ENCODE assay signal across 34 cellular contexts in genomic region chr21:40605094-40605493, GRCh38.
"Had no signal": no experiment of that assay in that cellular context is flagged by ENCODE, and none has a peak within 500 bp of the region (broad histone marks: within the 10 kb centered on the region; RNA-seq: fewer than 3 reads in every experiment).

No MANE protein-coding gene starts in this region.

- DNase-seq: activated effector memory CD4-positive, alpha-beta T cell treated with anti-CD3 and anti-CD28 coated beads, Interleukin-2, amount 50 U/mL, for 16 hours; activated effector memory CD4-positive, alpha-beta T cell treated with Interleukin-2 at 50 U/mL for 16 hours; activated gamma-delta T cell; activated gamma-delta T cell treated with Interleukin-2 at 50 U/mL for 16 hours; activated naive CD4-positive, alpha-beta T cell; activated naive CD4-positive, alpha-beta T cell treated with anti-CD3 and anti-CD28 coated beads for 36 hours; activated naive CD4-positive, alpha-beta T cell treated with anti-CD3 and anti-CD28 coated beads, Interleukin-2, amount 10 ng/mL, durations not matched to agents 7 days and 5 days; activated naive CD4-positive, alpha-beta T cell treated with anti-CD3 and anti-CD28 coated beads, Interleukin-2, amount 50 U/mL, for 16 hours; activated naive CD4-positive, alpha-beta T cell treated with Interleukin-2 at 50 U/mL for 16 hours; activated naive CD8-positive, alpha-beta T cell treated with anti-CD3 and anti-CD28 coated beads for 36 hours; activated naive CD8-positive, alpha-beta T cell treated with anti-CD3 and anti-CD28 coated beads, Interleukin-2, amount 10 ng/mL, durations not matched to agents 7 days and 5 days; activated naive CD8-positive, alpha-beta T cell treated with anti-CD3 and anti-CD28 coated beads, Interleukin-2, amount 50 U/mL, for 24 hours; activated T-cell treated with anti-CD3 and anti-CD28 coated beads, Interleukin-2, amount 50 U/mL, for 1 hour; activated T-cell treated with anti-CD3 and anti-CD28 coated beads, Interleukin-2, amount 50 U/mL, for 24 hours; activated T-cell treated with anti-CD3 and anti-CD28 coated beads, Interleukin-2, amount 50 U/mL, for 4 hours; activated T-cell treated with anti-CD3 and anti-CD28 coated beads, Interleukin-2, amount 50 U/mL, for 48 hours; activated T-cell treated with anti-CD3 and anti-CD28 coated beads, Interleukin-2, amount 50 U/mL, for 72 hours; adrenal gland; amniotic stem cell; amygdala; anterior cingulate cortex; aorta; body of pancreas; brain microvascular endothelial cell; caudate nucleus; central memory CD4-positive, alpha-beta T cell; cerebellar nuclear complex had no signal

- H3K9me3 ChIP-seq: adrenal gland, ascending aorta, body of pancreas had no signal

- H3K27ac ChIP-seq: adrenal gland, ascending aorta, body of pancreas, brain microvascular endothelial cell, breast epithelium, cardiac muscle cell had no signal

- H3K27me3 ChIP-seq: adrenal gland, ascending aorta, body of pancreas, brain microvascular endothelial cell, breast epithelium, cardiac muscle cell had no signal

- H3K4me3 ChIP-seq: adrenal gland, ascending aorta, body of pancreas, breast epithelium, cardiac muscle cell had no signal

- FAIRE-seq: astrocyte, bronchial epithelial cell had no signal

- H3K36me3 ChIP-seq: adrenal gland, ascending aorta, brain microvascular endothelial cell, breast epithelium, cardiac muscle cell had no signal

- H3K4me1 ChIP-seq: adrenal gland, ascending aorta, body of pancreas, breast epithelium had no signal

- ATAC-seq: activated naive CD4-positive, alpha-beta T cell treated with anti-CD3 and anti-CD28 coated beads, Interleukin-2, amount 50 U/mL, for 72 hours; activated naive CD8-positive, alpha-beta T cell treated with anti-CD3 and anti-CD28 coated beads, Interleukin-2, amount 50 U/mL, for 24 hours; activated T-cell treated with anti-CD3 and anti-CD28 coated beads, Interleukin-2, amount 50 U/mL, for 4 hours; activated T-cell treated with anti-CD3 and anti-CD28 coated beads, Interleukin-2, amount 50 U/mL, for 72 hours; activated T-helper 17 cell treated with anti-CD3 and anti-CD28 coated beads, Interleukin-2, amount 50 U/mL, for 72 hours; body of pancreas had no signal
